Comparison of ENCODE assay signal across 9 cellular contexts in the genomic region with DNA sequence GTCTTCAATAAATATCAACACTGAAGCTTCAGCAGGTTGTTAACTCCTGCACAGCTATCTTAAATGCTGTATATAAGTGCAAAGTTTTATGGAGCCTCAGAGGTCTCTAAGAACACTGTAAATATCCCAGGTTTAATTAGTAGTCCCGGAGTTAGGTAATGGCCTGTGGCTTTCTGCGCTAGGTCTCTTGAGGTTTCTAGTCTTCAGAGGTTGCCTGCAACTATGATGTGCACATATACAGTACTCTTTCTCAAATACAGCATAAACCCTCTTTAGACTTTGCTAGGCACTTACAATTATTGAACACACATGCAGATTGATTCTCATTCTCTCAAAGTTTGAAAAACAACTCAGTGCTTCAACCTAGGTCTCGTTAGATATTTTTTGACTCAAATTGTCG. TPM values are rescaled to one million over a fixed set of nuclear protein-coding genes. Genes with fewer than 3 reads are reported as not detected.
A peak's percentile ranks its signal among the peaks of the same experiment; 100 is the strongest.
DNase-seq lines count a peak whose midpoint lies in the region; TF ChIP-seq lines count a peak whose summit lies in the region.
"Had no signal": no experiment of that assay in that cellular context is flagged by ENCODE, and none has a peak within 500 bp of the region (broad histone marks: within the 10 kb centered on the region; RNA-seq: fewer than 3 reads in every experiment).

No MANE protein-coding gene starts in this region.

- peaks cover 4% of the 10 kb centered on the region for H3K27me3 Mint-ChIP-seq in T-helper 1 cell treated with Interleukin-12 subunit alpha and Interleukin-12 subunit beta and Interleukin-4 antibody, amounts not matched to agents 30 μg/mL and 1 μg/mL, for 36 hours (ENCODE audit: low read depth)

- H3K36me3 Mint-ChIP-seq in T-helper 1 cell treated with Interleukin-12 subunit alpha and Interleukin-12 subunit beta and Interleukin-4 antibody, amounts not matched to agents 30 μg/mL and 1 μg/mL, for 36 hours (ENCODE audit: low read depth), result peaks cover 13% of the 10 kb centered on the region

- DNase-seq in T-helper 1 cell, result no peak
- no peak for DNase-seq in substantia nigra (lab: John Stamatoyannopoulos, UW)
- DNase-seq in H4 (ENCODE audit: low spot score), result no peak
- no peak for DNase-seq in dermis blood vessel endothelial cell
- no peak for DNase-seq in iPS-NIHi7 (ENCODE audit: extremely low spot score)
- DNase-seq: NCI-H69 had no signal

- no peak overlapping the region for H3K27ac Mint-ChIP-seq in T-helper 1 cell treated with Interleukin-12 subunit alpha and Interleukin-12 subunit beta and Interleukin-4 antibody, amounts not matched to agents 30 μg/mL and 1 μg/mL, for 36 hours

- TF ChIP-seq CTCF in WI38 (IDR thresholded peaks at IDR 0.05; ENCODE audit: low read depth, low read length), result no peak

- H3K4me3 ChIP-seq in WI38 (ENCODE audit: low read depth, low read length), result peak overlapping the region; percentile 93
- peak overlapping the region; percentile 99 for H3K4me3 ChIP-seq in iPS-11a (ENCODE audit: low read depth, low read length)

- peak overlapping the region; percentile 97 for H3K4me3 Mint-ChIP-seq in T-helper 1 cell treated with Interleukin-12 subunit alpha and Interleukin-12 subunit beta and Interleukin-4 antibody, amounts not matched to agents 30 μg/mL and 1 μg/mL, for 36 hours

- peak overlapping the region; percentile 79 for H3K27ac ChIP-seq in substantia nigra (ENCODE audit: low read depth, low read length, poor library complexity, severe bottlenecking)

- peaks cover 30% of the 10 kb centered on the region for H3K4me1 Mint-ChIP-seq in T-helper 1 cell treated with Interleukin-12 subunit alpha and Interleukin-12 subunit beta and Interleukin-4 antibody, amounts not matched to agents 30 μg/mL and 1 μg/mL, for 36 hours (ENCODE audit: low read depth)

- H3K9me3 Mint-ChIP-seq in T-helper 1 cell treated with Interleukin-12 subunit alpha and Interleukin-12 subunit beta and Interleukin-4 antibody, amounts not matched to agents 30 μg/mL and 1 μg/mL, for 36 hours, result no peaks in the 10 kb centered on the region

RNA-seq across cellular contexts. Expression of gene KLLN, which starts 2.3 kb away (rescaled TPM):
- total RNA-seq in H4 (2014; rRNA removed; shearing (Covaris generic)), result not detected in 2 replicates
- 0.17 and 0.47 TPM in 2 replicates for total RNA-seq in dermis blood vessel endothelial cell

RNA-seq across cellular contexts. Expression of gene PTEN, which starts 2.4 kb away (rescaled TPM):
- not detected in 2 replicates for total RNA-seq in H4 (2014; rRNA removed; shearing (Covaris generic))
- total RNA-seq in dermis blood vessel endothelial cell, result 121 and 122 TPM in 2 replicates

RNA-seq across cellular contexts. Expression of gene ATAD1, which starts 43.0 kb away (rescaled TPM):
- 0.81 TPM in 1 of 2 replicates, not detected in the other for total RNA-seq in H4 (2014; rRNA removed; shearing (Covaris generic))
- total RNA-seq in dermis blood vessel endothelial cell, result 34.9 and 38.3 TPM in 2 replicates

Comparison
In these comparisons a context has a peak if more than half of its experiments do, and no peak if none do; other contexts are left out.
1. RNA of gene PTEN, which starts 2.4 kb away (total RNA-seq): 121 to 122 TPM in dermis blood vessel endothelial cell; not detected in H4; every median in the first group is over 100 times any median in the second.
2. RNA of gene ATAD1, which starts 43.0 kb away (total RNA-seq): 34.9 to 38.3 TPM in dermis blood vessel endothelial cell; 0.81 TPM in H4; every median in the first group is over 10 times any median in the second.